Comparison of ENCODE assay signal across 1 cellular context in the genomic region with DNA sequence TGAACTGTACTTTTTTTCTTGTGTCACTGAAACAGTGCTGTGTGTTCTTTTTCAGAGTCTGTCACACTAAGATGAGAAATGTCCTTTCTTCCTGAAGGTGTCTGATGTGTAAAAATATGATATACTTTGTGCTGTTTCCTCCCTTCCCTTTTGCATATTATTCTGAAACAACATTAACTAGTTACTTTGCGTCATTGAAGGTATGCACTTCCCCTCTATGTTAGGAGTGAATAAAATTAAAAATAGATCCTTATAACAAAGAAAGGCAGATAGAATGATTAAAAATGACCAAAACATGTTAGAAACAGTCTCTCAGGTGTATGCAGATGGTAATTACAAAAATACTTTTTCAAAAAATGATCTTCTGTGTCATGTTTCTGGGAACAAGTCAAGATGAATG.
TF ChIP-seq lines count a peak whose summit lies in the region.

No MANE protein-coding gene starts in this region.

TF ChIP-seq in GM23338, 12 proteins besides CTCF, POLR2A, EP300 and RAD21 (continued from another document):
- TF ChIP-seq ZNF462 (CRISPR knock-in tag; IDR thresholded peaks at IDR 0.05) (no peak), STAT1 (IDR thresholded peaks at IDR 0.05; ENCODE audit: unreplicated experiment) (no peak), NANOG (IDR thresholded peaks at IDR 0.05; ENCODE audit: borderline replicate concordance) (no peak), CREB1 (CRISPR knock-in tag; IDR thresholded peaks at IDR 0.05; ENCODE audit: low read depth) (no peak), JUNB (IDR thresholded peaks at IDR 0.05; ENCODE audit: unreplicated experiment) (no peak), POLR2AphosphoS5 (IDR thresholded peaks at IDR 0.05; ENCODE audit: low read depth) (no peak), EZH2phosphoT487 (IDR thresholded peaks at IDR 0.05; ENCODE audit: unreplicated experiment) (no peak)
- TF ChIP-seq, protein P1, sequence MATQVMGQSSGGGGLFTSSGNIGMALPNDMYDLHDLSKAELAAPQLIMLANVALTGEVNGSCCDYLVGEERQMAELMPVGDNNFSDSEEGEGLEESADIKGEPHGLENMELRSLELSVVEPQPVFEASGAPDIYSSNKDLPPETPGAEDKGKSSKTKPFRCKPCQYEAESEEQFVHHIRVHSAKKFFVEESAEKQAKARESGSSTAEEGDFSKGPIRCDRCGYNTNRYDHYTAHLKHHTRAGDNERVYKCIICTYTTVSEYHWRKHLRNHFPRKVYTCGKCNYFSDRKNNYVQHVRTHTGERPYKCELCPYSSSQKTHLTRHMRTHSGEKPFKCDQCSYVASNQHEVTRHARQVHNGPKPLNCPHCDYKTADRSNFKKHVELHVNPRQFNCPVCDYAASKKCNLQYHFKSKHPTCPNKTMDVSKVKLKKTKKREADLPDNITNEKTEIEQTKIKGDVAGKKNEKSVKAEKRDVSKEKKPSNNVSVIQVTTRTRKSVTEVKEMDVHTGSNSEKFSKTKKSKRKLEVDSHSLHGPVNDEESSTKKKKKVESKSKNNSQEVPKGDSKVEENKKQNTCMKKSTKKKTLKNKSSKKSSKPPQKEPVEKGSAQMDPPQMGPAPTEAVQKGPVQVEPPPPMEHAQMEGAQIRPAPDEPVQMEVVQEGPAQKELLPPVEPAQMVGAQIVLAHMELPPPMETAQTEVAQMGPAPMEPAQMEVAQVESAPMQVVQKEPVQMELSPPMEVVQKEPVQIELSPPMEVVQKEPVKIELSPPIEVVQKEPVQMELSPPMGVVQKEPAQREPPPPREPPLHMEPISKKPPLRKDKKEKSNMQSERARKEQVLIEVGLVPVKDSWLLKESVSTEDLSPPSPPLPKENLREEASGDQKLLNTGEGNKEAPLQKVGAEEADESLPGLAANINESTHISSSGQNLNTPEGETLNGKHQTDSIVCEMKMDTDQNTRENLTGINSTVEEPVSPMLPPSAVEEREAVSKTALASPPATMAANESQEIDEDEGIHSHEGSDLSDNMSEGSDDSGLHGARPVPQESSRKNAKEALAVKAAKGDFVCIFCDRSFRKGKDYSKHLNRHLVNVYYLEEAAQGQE (IDR thresholded peaks at IDR 0.05; ENCODE audit: unreplicated experiment): no peak
